Comparison of ENCODE assay signal across 1 cellular context in the genomic region with DNA sequence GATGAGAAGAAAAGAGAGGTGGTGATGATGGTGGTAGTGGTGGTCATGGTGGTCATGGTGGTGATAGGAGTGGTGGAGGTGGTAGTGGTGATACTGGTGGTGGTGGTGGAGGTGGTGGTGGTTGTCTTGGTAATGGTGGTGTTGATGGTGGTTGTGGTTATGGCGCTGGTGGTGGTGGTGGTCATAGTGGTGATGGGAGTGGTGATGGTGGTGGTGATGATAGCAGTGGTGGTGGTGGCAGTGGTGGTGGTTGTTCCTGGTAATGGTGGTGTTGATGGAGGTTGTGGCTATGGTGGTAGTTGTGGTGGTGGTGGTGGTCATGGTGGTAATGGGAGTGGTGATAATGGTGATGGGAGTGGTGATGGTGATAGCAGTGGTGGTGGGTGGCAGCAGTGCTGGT.
TF ChIP-seq lines count a peak whose summit lies in the region.

No MANE protein-coding gene starts in this region.

TF ChIP-seq in HepG2, 621 proteins besides CTCF, POLR2A, EP300 and RAD21:
- TF ChIP-seq RFX1 (IDR thresholded peaks at IDR 0.05), result no peak
- no peak for TF ChIP-seq MIER3 (CRISPR knock-in tag; IDR thresholded peaks at IDR 0.05; ENCODE audit: borderline replicate concordance)
- TF ChIP-seq SOX6 (IDR thresholded peaks at IDR 0.05), result peak; percentile 57; the same call in 1 of the 2 replicates
- no peak for TF ChIP-seq SOX6 (CRISPR knock-in tag; IDR thresholded peaks at IDR 0.05)
- TF ChIP-seq JUNB (CRISPR knock-in tag; IDR thresholded peaks at IDR 0.05; ENCODE audit: borderline replicate concordance), result peak; percentile 44; the same call in 1 of the 2 replicates
- no peak for TF ChIP-seq ETV6 (CRISPR knock-in tag; conservative IDR thresholded peaks at IDR 0.05)
- TF ChIP-seq MED13 (CRISPR knock-in tag; IDR thresholded peaks at IDR 0.05), result no peak
- TF ChIP-seq MYPOP (CRISPR knock-in tag; IDR thresholded peaks at IDR 0.05), result no peak
- TF ChIP-seq U2AF2 (IDR thresholded peaks at IDR 0.05; ENCODE audit: low read depth, low read length), result no peak
- TF ChIP-seq SMAD1 (CRISPR knock-in tag; IDR thresholded peaks at IDR 0.05; ENCODE audit: borderline replicate concordance, low read depth), result no peak
- TF ChIP-seq ZNF691 (CRISPR knock-in tag; IDR thresholded peaks at IDR 0.05; ENCODE audit: borderline replicate concordance, low read depth), result no peak
- TF ChIP-seq DNMT3B (CRISPR knock-in tag; conservative IDR thresholded peaks at IDR 0.05), result no peak
- TF ChIP-seq EHMT2 (IDR thresholded peaks at IDR 0.05; ENCODE audit: borderline replicate concordance, low read depth, low read length), result no peak
- no peak for TF ChIP-seq CENPBD1 (CRISPR knock-in tag; IDR thresholded peaks at IDR 0.05; ENCODE audit: borderline replicate concordance, low read depth)
- no peak for TF ChIP-seq ZNF883 (CRISPR knock-in tag; IDR thresholded peaks at IDR 0.05; ENCODE audit: not compliant biosample characterization)
- no peak for TF ChIP-seq ZNF44 (CRISPR knock-in tag; IDR thresholded peaks at IDR 0.05)
- no peak for TF ChIP-seq RAD51 (IDR thresholded peaks at IDR 0.05; ENCODE audit: borderline replicate concordance)
- TF ChIP-seq ZNF530 (CRISPR knock-in tag; IDR thresholded peaks at IDR 0.05; ENCODE audit: low read depth), result no peak
- no peak for TF ChIP-seq HDAC1 (CRISPR knock-in tag; IDR thresholded peaks at IDR 0.05)
- TF ChIP-seq CREB1 (IDR thresholded peaks at IDR 0.05), result peak; percentile 45; the same call in 1 of the 2 replicates
- no peak for TF ChIP-seq CREB1 (CRISPR knock-in tag; IDR thresholded peaks at IDR 0.05)
